In genomic region chr1:160099716-160100375, GRCh38 we compare ENCODE assay signal across 10 cellular contexts. TPM values are rescaled to one million over a fixed set of nuclear protein-coding genes. Genes with fewer than 3 reads are reported as not detected.
DNase-seq lines count a peak whose midpoint lies in the region; ATAC-seq and TF ChIP-seq lines count a peak whose summit lies in the region.
"Had no signal": no experiment of that assay in that cellular context is flagged by ENCODE, and none has a peak within 500 bp of the region (broad histone marks: within the 10 kb centered on the region; RNA-seq: fewer than 3 reads in every experiment).

No MANE protein-coding gene starts in this region.

- peaks cover 2% of the 10 kb centered on the region for H3K36me3 Mint-ChIP-seq in activated CD4-positive, alpha-beta T cell treated with anti-CD3 and anti-CD28 coated beads for 36 hours (ENCODE audit: low read depth)
- H3K36me3 Mint-ChIP-seq in activated naive CD4-positive, alpha-beta T cell treated with anti-CD3 and anti-CD28 coated beads, Interleukin-2, amount 50 U/mL, for 72 hours, result peaks cover 6% of the 10 kb centered on the region in 2 donors

- peaks cover 16% of the 10 kb centered on the region for H3K79me1 ChIP-seq in mesenchymal stem cell (replicated peaks; ENCODE audit: low read length, poor library complexity, severe bottlenecking)

- H3K23ac ChIP-seq in mesenchymal stem cell (ENCODE audit: low read length in 2 of 2), result no peak overlapping the region

- no peaks in the 10 kb centered on the region for H3K27me3 Mint-ChIP-seq in activated CD4-positive, alpha-beta T cell treated with anti-CD3 and anti-CD28 coated beads for 36 hours

- H3K4ac ChIP-seq in mesenchymal stem cell (ENCODE audit: low read depth in 1 of 2, low read length in 2 of 2), result no peak overlapping the region

- TF ChIP-seq CTCF in testis (IDR thresholded peaks at IDR 0.05), result no peak

- peak overlapping the region in 1 of 2 experiments; percentile 24 for H2BK12ac ChIP-seq in mesenchymal stem cell (ENCODE audit: low read length in 2 of 2)

- no peak for DNase-seq in activated CD4-positive, alpha-beta T cell treated with anti-CD3 and anti-CD28 coated beads for 36 hours
- no peak for DNase-seq in activated CD4-positive, alpha-beta T cell treated with anti-CD3 and anti-CD28 coated beads, Interleukin-2, amount 50 U/mL, for 1 hour
- no peak for DNase-seq in activated naive CD4-positive, alpha-beta T cell treated with anti-CD3 and anti-CD28 coated beads, Interleukin-2, amount 50 U/mL, for 72 hours (ENCODE audit: low spot score in 2 of 2)
- DNase-seq in mesenchymal stem cell (no peak), testis (no peak), Kasumi-1 (lab: John Stamatoyannopoulos, UW) (no peak), erythroblast (lab: John Stamatoyannopoulos, UW) (no peak), NCI-H524 treated with DMSO at 0.1 percent for 48 hours (lab: John Stamatoyannopoulos, UW) (no peak)
- DNase-seq: cerebellar nuclear complex had no signal

- no peak overlapping the region for H3K27ac ChIP-seq in mesenchymal stem cell (ENCODE audit: low read length, poor library complexity, severe bottlenecking)
- H3K27ac ChIP-seq in testis, result peak overlapping the region; percentile 89 to 92

- peak overlapping the region; percentile 90 for H3K9ac ChIP-seq in mesenchymal stem cell (ENCODE audit: low read length)

- H3K36me3 ChIP-seq in mesenchymal stem cell (ENCODE audit: control insufficient read depth in 1 of 2, insufficient read depth in 2 of 2, low read depth in 1 of 2, low read length in 2 of 2) (peaks cover under 1 to 9% of the 10 kb centered on the region in 2 experiments), testis (ENCODE audit: low read depth, missing control alignments) (no peaks in the 10 kb centered on the region)

- peaks cover 4 to 11% of the 10 kb centered on the region in 2 experiments for H3K27me3 ChIP-seq in mesenchymal stem cell (ENCODE audit: control insufficient read depth in 1 of 2, insufficient read depth in 1 of 2, low read length in 2 of 2)
- no peaks in the 10 kb centered on the region for H3K27me3 ChIP-seq in testis

- CTCF ChIA-PET in activated CD4-positive, alpha-beta T cell treated with anti-CD3 and anti-CD28 coated beads for 36 hours (lab: Charles Lee), result interaction anchor here (1.2 to 4.9 kb wide), 8 partner anchors 12 to 277 kb away, joined by 5 to 49 read pairs (median 13); no protein-coding TSS in a partner anchor

- intact Hi-C loops in activated CD4-positive, alpha-beta T cell treated with anti-CD3 and anti-CD28 coated beads for 36 hours (cut with DNase I, micrococcal nuclease), result loop anchor here (1.0 to 5.0 kb wide), 7 partner anchors 15 to 277 kb away; partner anchors contain the start of genes DCAF8 (in 1 of the 2) and PIGM (in 1 of the 2)
- intact Hi-C loops in testis (cut with DNase I; ENCODE audit: low total_unique reads), result loop anchor here (5.0 to 10.0 kb wide), 2 partner anchors 95 to 152 kb away; partner anchors contain the start of gene CASQ1

- H3K9me3 ChIP-seq in mesenchymal stem cell (ENCODE audit: control insufficient read depth, low read length), result no peaks in the 10 kb centered on the region
- H3K9me3 ChIP-seq in testis, result no peaks in the 10 kb centered on the region

- H2BK120ac ChIP-seq in mesenchymal stem cell (ENCODE audit: low read depth, low read length), result no peak overlapping the region

- no peak overlapping the region for H2BK15ac ChIP-seq in mesenchymal stem cell (ENCODE audit: low read depth, poor library complexity, severe bottlenecking)

- H2AFZ ChIP-seq in mesenchymal stem cell (ENCODE audit: low read depth, low read length), result no peak overlapping the region

- 79% methylated on average over 2 of the region's 2 CpGs for WGBS in mesenchymal stem cell
- 92 to 97% methylated on average over 2 of the region's 2 CpGs for WGBS in testis, 2 donors

- H3K4me3 Mint-ChIP-seq in activated CD4-positive, alpha-beta T cell treated with anti-CD3 and anti-CD28 coated beads for 36 hours, result no peak overlapping the region

- H3K27ac Mint-ChIP-seq in activated CD4-positive, alpha-beta T cell treated with anti-CD3 and anti-CD28 coated beads for 36 hours, result peak overlapping the region; percentile 65
- H3K27ac Mint-ChIP-seq in activated naive CD4-positive, alpha-beta T cell treated with anti-CD3 and anti-CD28 coated beads, Interleukin-2, amount 50 U/mL, for 72 hours, result peak overlapping the region; percentile 81 to 90

- H3K4me2 ChIP-seq in mesenchymal stem cell (ENCODE audit: low read length, poor library complexity, severe bottlenecking), result no peak overlapping the region

- H3K4me1 ChIP-seq in mesenchymal stem cell (ENCODE audit: control insufficient read depth, insufficient read depth, low read depth, low read length), result peaks cover 44% of the 10 kb centered on the region
- peaks cover 45% of the 10 kb centered on the region for H3K4me1 ChIP-seq in testis

- no peaks in the 10 kb centered on the region for H3K9me3 Mint-ChIP-seq in activated CD4-positive, alpha-beta T cell treated with anti-CD3 and anti-CD28 coated beads for 36 hours (ENCODE audit: low read depth)
- no peaks in the 10 kb centered on the region for H3K9me3 Mint-ChIP-seq in activated naive CD4-positive, alpha-beta T cell treated with anti-CD3 and anti-CD28 coated beads, Interleukin-2, amount 50 U/mL, for 72 hours

- ATAC-seq in activated CD4-positive, alpha-beta T cell treated with anti-CD3 and anti-CD28 coated beads for 36 hours, result no peak
- no peak for ATAC-seq in activated naive CD4-positive, alpha-beta T cell treated with anti-CD3 and anti-CD28 coated beads, Interleukin-2, amount 50 U/mL, for 72 hours

- no peak overlapping the region for H4K8ac ChIP-seq in mesenchymal stem cell (ENCODE audit: low read length)

- no peak overlapping the region for H3K18ac ChIP-seq in mesenchymal stem cell (ENCODE audit: low read depth in 1 of 2, low read length in 2 of 2)

- H2BK5ac ChIP-seq in mesenchymal stem cell (ENCODE audit: low read depth, low read length, poor library complexity, severe bottlenecking), result no peak overlapping the region

- POLR2A ChIA-PET in activated CD4-positive, alpha-beta T cell treated with anti-CD3 and anti-CD28 coated beads for 36 hours (lab: Charles Lee), result interaction anchor here (0.6 kb wide), 1 partner anchor 185 kb away, joined by 3 read pairs; no protein-coding TSS in a partner anchor

- H3K14ac ChIP-seq in mesenchymal stem cell (ENCODE audit: low read length in 2 of 2), result no peak overlapping the region

- H4K91ac ChIP-seq in mesenchymal stem cell (ENCODE audit: low read length), result no peak overlapping the region

- TF ChIP-seq POLR2A in testis (IDR thresholded peaks at IDR 0.05) (no peak), erythroblast (IDR thresholded peaks at IDR 0.05; ENCODE audit: low read length) (no peak)

- H3K4me1 Mint-ChIP-seq in activated CD4-positive, alpha-beta T cell treated with anti-CD3 and anti-CD28 coated beads for 36 hours, result peaks cover 44% of the 10 kb centered on the region

- H3K4me3 ChIP-seq in mesenchymal stem cell (ENCODE audit: insufficient read depth in 1 of 2, low read depth in 1 of 2, low read length in 2 of 2) (no peak overlapping the region), testis (no peak overlapping the region)

- peak overlapping the region; percentile 13 for H2AK5ac ChIP-seq in mesenchymal stem cell (ENCODE audit: low read length, severe bottlenecking)

RNA-seq across cellular contexts. Expression of gene IGSF8, which starts 1.4 kb away (rescaled TPM):
- 10 to 100 TPM; 29.2 to 33.8 TPM for total RNA-seq in activated CD4-positive, alpha-beta T cell treated with anti-CD3 and anti-CD28 coated beads for 36 hours
- 10 to 100 TPM; 29.9 to 35.2 TPM for total RNA-seq in activated naive CD4-positive, alpha-beta T cell treated with anti-CD3 and anti-CD28 coated beads, Interleukin-2, amount 50 U/mL, for 72 hours
- 10.7 TPM for polyA plus RNA-seq in mesenchymal stem cell (2013, experiment 1 of 2)
- polyA plus RNA-seq in mesenchymal stem cell (2013, experiment 2 of 2), result 10.8 TPM
- total RNA-seq in testis, result 100 to 1,000 TPM; 104 to 119 TPM
- 79.8 TPM for polyA plus RNA-seq in testis (ENCODE audit: insufficient read depth, low read depth, low replicate concordance)

RNA-seq across cellular contexts. Expression of gene ATP1A2, which starts 15.7 kb away (rescaled TPM):
- not detected for total RNA-seq in activated CD4-positive, alpha-beta T cell treated with anti-CD3 and anti-CD28 coated beads for 36 hours
- total RNA-seq in activated naive CD4-positive, alpha-beta T cell treated with anti-CD3 and anti-CD28 coated beads, Interleukin-2, amount 50 U/mL, for 72 hours, result not detected
- polyA plus RNA-seq in mesenchymal stem cell (2013, experiment 1 of 2), result 0.07 TPM
- 0.05 TPM for polyA plus RNA-seq in mesenchymal stem cell (2013, experiment 2 of 2)
- 10 to 100 TPM; 14.2 to 27.9 TPM for total RNA-seq in testis
- polyA plus RNA-seq in testis (ENCODE audit: insufficient read depth, low read depth, low replicate concordance), result 13.2 TPM

RNA-seq across cellular contexts. Expression of gene KCNJ9, which starts 18.5 kb away (rescaled TPM):
- total RNA-seq in activated CD4-positive, alpha-beta T cell treated with anti-CD3 and anti-CD28 coated beads for 36 hours, result under 1 TPM; 0.04 to 0.05 TPM
- under 1 TPM in 1 of 2 donors, not detected in 1; 0.06 TPM for total RNA-seq in activated naive CD4-positive, alpha-beta T cell treated with anti-CD3 and anti-CD28 coated beads, Interleukin-2, amount 50 U/mL, for 72 hours
- polyA plus RNA-seq in mesenchymal stem cell (2013, experiment 1 of 2), result not detected
- polyA plus RNA-seq in mesenchymal stem cell (2013, experiment 2 of 2), result not detected
- under 1 TPM; 0.55 to 0.68 TPM for total RNA-seq in testis
- polyA plus RNA-seq in testis (ENCODE audit: insufficient read depth, low read depth, low replicate concordance), result 0.37 TPM
- polyA plus RNA-seq: AG04450 had no signal

RNA-seq across cellular contexts. Expression of gene KCNJ10, which starts 29.9 kb away (rescaled TPM):
- total RNA-seq in activated CD4-positive, alpha-beta T cell treated with anti-CD3 and anti-CD28 coated beads for 36 hours, result under 1 TPM; 0.11 TPM
- total RNA-seq in activated naive CD4-positive, alpha-beta T cell treated with anti-CD3 and anti-CD28 coated beads, Interleukin-2, amount 50 U/mL, for 72 hours, result not detected
- not detected for polyA plus RNA-seq in mesenchymal stem cell (2013, experiment 1 of 2)
- polyA plus RNA-seq in mesenchymal stem cell (2013, experiment 2 of 2), result not detected
- total RNA-seq in testis, result 1 to 10 TPM in 1 of 2 donors, under 1 TPM in 1; 0.79 to 1.5 TPM
- 1.9 TPM for polyA plus RNA-seq in testis (ENCODE audit: insufficient read depth, low read depth, low replicate concordance)
- polyA plus RNA-seq: AG04450 had no signal

RNA-seq across cellular contexts. Expression of gene ATP1A4, which starts 51.6 kb away (rescaled TPM):
- not detected for total RNA-seq in activated CD4-positive, alpha-beta T cell treated with anti-CD3 and anti-CD28 coated beads for 36 hours
- total RNA-seq in activated naive CD4-positive, alpha-beta T cell treated with anti-CD3 and anti-CD28 coated beads, Interleukin-2, amount 50 U/mL, for 72 hours, result not detected
- not detected for polyA plus RNA-seq in mesenchymal stem cell (2013, experiment 1 of 2)
- not detected for polyA plus RNA-seq in mesenchymal stem cell (2013, experiment 2 of 2)
- 10 to 100 TPM; 13.3 to 23.0 TPM for total RNA-seq in testis
- polyA plus RNA-seq in testis (ENCODE audit: insufficient read depth, low read depth, low replicate concordance), result 38.6 TPM
- polyA plus RNA-seq: AG04450 had no signal

Comparison
In these comparisons a context has a peak if more than half of its experiments do, and no peak if none do; other contexts are left out.
1. RNA of gene ATP1A2, which starts 15.7 kb away (total RNA-seq): 14.2 to 27.9 TPM in testis; not detected in activated CD4-positive, alpha-beta T cell treated with anti-CD3 and anti-CD28 coated beads for 36 hours and not detected in activated naive CD4-positive, alpha-beta T cell treated with anti-CD3 and anti-CD28 coated beads, Interleukin-2, amount 50 U/mL, for 72 hours; every median in the first group is over 10 times any median in the second.